12 cellular contexts compared by ENCODE assay signal in the genomic region with DNA sequence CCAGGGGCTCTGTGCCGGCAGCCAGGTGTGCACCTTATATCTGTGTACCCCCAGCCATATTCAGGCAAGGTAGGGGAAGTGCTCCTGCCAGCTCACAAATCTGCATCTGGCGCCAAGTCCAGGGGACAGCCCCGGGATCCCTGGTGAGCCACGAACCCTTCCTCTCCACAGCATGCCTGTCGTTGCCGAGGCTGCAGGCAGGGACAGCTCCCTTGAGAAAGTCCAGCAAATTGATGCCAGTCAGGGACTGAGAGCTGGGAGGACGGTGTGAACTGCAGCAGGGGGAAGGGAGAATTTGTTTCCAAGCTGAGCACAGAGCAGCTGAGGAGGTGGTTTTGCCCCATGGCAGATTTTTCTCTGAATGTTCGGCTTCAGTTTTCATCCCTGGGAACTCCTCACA. TPM values are rescaled to one million over a fixed set of nuclear protein-coding genes. Genes with fewer than 3 reads are reported as not detected.
DNase-seq lines count a peak whose midpoint lies in the region; ATAC-seq and TF ChIP-seq lines count a peak whose summit lies in the region.
"Had no signal": no experiment of that assay in that cellular context is flagged by ENCODE, and none has a peak within 500 bp of the region (broad histone marks: within the 10 kb centered on the region; RNA-seq: fewer than 3 reads in every experiment).

No MANE protein-coding gene starts in this region.

- H3K79me1 ChIP-seq in neuronal stem cell (ENCODE audit: low read depth, low read length): no peaks in the 10 kb centered on the region

- H2BK120ac ChIP-seq in neuronal stem cell (ENCODE audit: low read depth, low read length): no peak overlapping the region

- no peaks in the 10 kb centered on the region for H3K36me3 ChIP-seq in H7 (replicated peaks; ENCODE audit: control insufficient read depth, insufficient read depth, low read length)
- H3K36me3 ChIP-seq in hepatocyte (replicated peaks; ENCODE audit: insufficient read depth, low read depth): no peaks in the 10 kb centered on the region
- no peaks in the 10 kb centered on the region for H3K36me3 ChIP-seq in neuronal stem cell (replicated peaks in 1 of 2; ENCODE audit: control insufficient read depth in 2 of 2, insufficient read depth in 2 of 2, low read length in 2 of 2)

- H2BK5ac ChIP-seq in neuronal stem cell (ENCODE audit: low read length): no peak overlapping the region

- H2AFZ ChIP-seq in hepatocyte (no peak overlapping the region), neuronal stem cell (ENCODE audit: low read length) (peak overlapping the region; percentile 83)

- no peak overlapping the region for H2BK12ac ChIP-seq in neuronal stem cell (ENCODE audit: low read length)

- H3K23ac ChIP-seq in neuronal stem cell (ENCODE audit: low read depth, low read length, poor library complexity): no peak overlapping the region

- H4K91ac ChIP-seq in neuronal stem cell (ENCODE audit: low read depth, low read length, poor library complexity): peak overlapping the region; percentile 11

- no peaks in the 10 kb centered on the region for H3K4me1 Mint-ChIP-seq in natural killer cell treated with Interleukin-12 subunit alpha and Interleukin-12 subunit beta and Interleukin-15 and Interleukin-18, amount 100 ng/mL, for 72 hours (ENCODE audit: low read depth in 2 of 2)
- H3K4me1 Mint-ChIP-seq: CD4-positive, alpha-beta memory T cell had no signal

- peaks cover 0 to 4% of the 10 kb centered on the region in 2 donors for H3K27me3 Mint-ChIP-seq in natural killer cell treated with Interleukin-12 subunit alpha and Interleukin-12 subunit beta and Interleukin-15 and Interleukin-18, amount 100 ng/mL, for 72 hours

- no peak overlapping the region for H3K27ac Mint-ChIP-seq in natural killer cell treated with Interleukin-12 subunit alpha and Interleukin-12 subunit beta and Interleukin-15 and Interleukin-18, amount 100 ng/mL, for 72 hours
- H3K27ac Mint-ChIP-seq: activated T-helper 1 cell treated with anti-CD3 and anti-CD28 coated beads, Interleukin-12 subunit alpha, Interleukin-12 subunit beta, Interleukin-2, Interleukin-4 antibody, amounts not matched to agents 30 ng/mL and 10 ng/mL and 1 ng/mL, durations not matched to agents 14 hours and 24 hours and 36 hours; CD4-positive, alpha-beta memory T cell; T-helper 1 cell treated with Interleukin-12 subunit alpha and Interleukin-12 subunit beta and Interleukin-4 antibody, amounts not matched to agents 30 μg/mL and 1 μg/mL, for 36 hours had no signal

- H3K79me2 ChIP-seq in hepatocyte: peaks cover 31% of the 10 kb centered on the region

- no peak overlapping the region for H4K8ac ChIP-seq in neuronal stem cell (ENCODE audit: low read depth, low read length)

- no peaks in the 10 kb centered on the region for H3K4me1 ChIP-seq in hepatocyte (ENCODE audit: insufficient read depth)
- H3K4me1 ChIP-seq in neuronal stem cell (ENCODE audit: control insufficient read depth in 2 of 2, insufficient read depth in 1 of 2, low read depth in 1 of 2, low read length in 2 of 2): peaks cover 13 to 17% of the 10 kb centered on the region in 2 donors

- H3K36me3 Mint-ChIP-seq in natural killer cell treated with Interleukin-12 subunit alpha and Interleukin-12 subunit beta and Interleukin-15 and Interleukin-18, amount 100 ng/mL, for 72 hours: no peaks in the 10 kb centered on the region
- H3K36me3 Mint-ChIP-seq: CD4-positive, alpha-beta memory T cell had no signal

- peak overlapping the region; percentile 11 for H3K14ac ChIP-seq in neuronal stem cell (ENCODE audit: low read length)

- no peaks in the 10 kb centered on the region for H3K9me3 Mint-ChIP-seq in natural killer cell treated with Interleukin-12 subunit alpha and Interleukin-12 subunit beta and Interleukin-15 and Interleukin-18, amount 100 ng/mL, for 72 hours
- H3K9me3 Mint-ChIP-seq: activated T-helper 1 cell treated with anti-CD3 and anti-CD28 coated beads, Interleukin-12 subunit alpha, Interleukin-12 subunit beta, Interleukin-2, Interleukin-4 antibody, amounts not matched to agents 30 ng/mL and 10 ng/mL and 1 ng/mL, durations not matched to agents 14 hours and 24 hours and 36 hours; CD4-positive, alpha-beta memory T cell; neural crest cell; T-helper 1 cell treated with Interleukin-12 subunit alpha and Interleukin-12 subunit beta and Interleukin-4 antibody, amounts not matched to agents 30 μg/mL and 1 μg/mL, for 36 hours had no signal

- no peaks in the 10 kb centered on the region for H4K20me1 ChIP-seq in hepatocyte (ENCODE audit: insufficient read depth, poor library complexity, severe bottlenecking)

- no peaks in the 10 kb centered on the region for H3K9me3 ChIP-seq in hepatocyte (ENCODE audit: low read depth)
- no peaks in the 10 kb centered on the region for H3K9me3 ChIP-seq in neuronal stem cell (replicated peaks in 1 of 2; ENCODE audit: control insufficient read depth in 2 of 2, insufficient read depth in 1 of 2, low read depth in 1 of 2, low read length in 2 of 2)

- H3K18ac ChIP-seq in neuronal stem cell (ENCODE audit: low read length): peak overlapping the region; percentile 64

- WGBS in hepatocyte (ENCODE audit: low lambda C conversion rate, missing lambda C conversion rate): 19% methylated on average over 8 of the region's 8 CpGs
- WGBS in neuronal stem cell (ENCODE audit: extremely low coverage in 2 of 2, insufficient read length in 2 of 2, insufficient replicate concordance in 1 of 2), 2 donors: no CpG with 5 or more reads among the region's 8 CpGs

- no peak overlapping the region for H2BK15ac ChIP-seq in neuronal stem cell (ENCODE audit: low read length)

- no peak overlapping the region for H3K4me3 ChIP-seq in H7 (ENCODE audit: insufficient read depth, low read depth, low read length)
- H3K4me3 ChIP-seq in hepatocyte: peak overlapping the region; percentile 1
- H3K4me3 ChIP-seq in neuronal stem cell (ENCODE audit: low read length in 2 of 2): no peak overlapping the region

- H3K27me3 ChIP-seq in H7 (ENCODE audit: control insufficient read depth, insufficient read depth, low read length) (no peaks in the 10 kb centered on the region), hepatocyte (no peaks in the 10 kb centered on the region), neuronal stem cell (ENCODE audit: control insufficient read depth in 3 of 3, insufficient read depth in 3 of 3, low read depth in 1 of 3, low read length in 3 of 3) (peaks cover 0 to 20% (median 0%) of the 10 kb centered on the region in 3 experiments)

- H3K4ac ChIP-seq in neuronal stem cell (ENCODE audit: low read length): no peak overlapping the region

- H3K4me3 Mint-ChIP-seq in natural killer cell treated with Interleukin-12 subunit alpha and Interleukin-12 subunit beta and Interleukin-15 and Interleukin-18, amount 100 ng/mL, for 72 hours: no peak overlapping the region
- H3K4me3 Mint-ChIP-seq: activated T-helper 1 cell treated with anti-CD3 and anti-CD28 coated beads, Interleukin-12 subunit alpha, Interleukin-12 subunit beta, Interleukin-2, Interleukin-4 antibody, amounts not matched to agents 30 ng/mL and 10 ng/mL and 1 ng/mL, durations not matched to agents 14 hours and 24 hours and 36 hours; CD4-positive, alpha-beta memory T cell; neural crest cell; T-helper 1 cell treated with Interleukin-12 subunit alpha and Interleukin-12 subunit beta and Interleukin-4 antibody, amounts not matched to agents 30 μg/mL and 1 μg/mL, for 36 hours had no signal

- TF ChIP-seq CTCF in VCaP (conservative IDR thresholded peaks at IDR 0.05) (no peak), hepatocyte (IDR thresholded peaks at IDR 0.05; ENCODE audit: poor library complexity) (no peak)

- in situ Hi-C loops in ACHN (cut with HindIII; ENCODE audit: low pct_ligation_motif_present, low pct_unique_long_range_greater_than_20kb, low sequenced_read_pairs): no loop called here

- H3K4me2 ChIP-seq in hepatocyte (peak overlapping the region; percentile 73), neuronal stem cell (ENCODE audit: insufficient read depth, low read length, poor library complexity, severe bottlenecking) (no peak overlapping the region)

- H3K9ac ChIP-seq in neuronal stem cell (ENCODE audit: low read depth, low read length, poor library complexity): no peak overlapping the region

- no peaks in the 10 kb centered on the region for H3K9me2 ChIP-seq in hepatocyte (replicated peaks; ENCODE audit: insufficient read depth)

- no peak overlapping the region for H2AK5ac ChIP-seq in neuronal stem cell (ENCODE audit: low read depth, low read length)

- H3K27ac ChIP-seq in VCaP: peak overlapping the region; percentile 81
- peak overlapping the region; percentile 93 for H3K27ac ChIP-seq in hepatocyte
- H3K27ac ChIP-seq in neuronal stem cell (replicated peaks; ENCODE audit: low read length): no peak overlapping the region

- DNase-seq in H7: peak; percentile 37
- DNase-seq in hepatocyte (ENCODE audit: low spot score): peak; percentile 39
- DNase-seq in neuronal stem cell (ENCODE audit: low spot score): peak; percentile 12
- no peak for DNase-seq in natural killer cell treated with Interleukin-12 subunit alpha and Interleukin-12 subunit beta and Interleukin-15 and Interleukin-18, amount 100 ng/mL, for 72 hours (ENCODE audit: low spot score)
- DNase-seq in ACHN: no peak
- DNase-seq in GM19238 (ENCODE audit: insufficient read length, low spot score): no peak
- DNase-seq: activated CD4-positive, alpha-beta T cell treated with anti-CD3 and anti-CD28 coated beads, Interleukin-2, amount 50 U/mL, for 1 hour had no signal

- ATAC-seq in natural killer cell treated with Interleukin-12 subunit alpha and Interleukin-12 subunit beta and Interleukin-15 and Interleukin-18, amount 100 ng/mL, for 72 hours: no peak

RNA-seq across cellular contexts. Expression of a gene that starts 0.9 kb away (rescaled TPM):
- total RNA-seq in H7 (2014; rRNA removed; shearing (Covaris generic)): 0.14 and 0.33 TPM in 2 replicates
- total RNA-seq in hepatocyte: 39.9 and 51.6 TPM in 2 replicates
- 13.9 and 21.1 TPM in 2 replicates for polyA plus RNA-seq in hepatocyte
- 0.22 TPM for polyA plus RNA-seq in neuronal stem cell (2013, experiment 1 of 2)
- 0.24 TPM for polyA plus RNA-seq in neuronal stem cell (2013, experiment 2 of 2)
- not detected for total RNA-seq in natural killer cell treated with Interleukin-12 subunit alpha and Interleukin-12 subunit beta and Interleukin-15 and Interleukin-18, amount 100 ng/mL, for 72 hours
- total RNA-seq: activated T-helper 1 cell treated with anti-CD3 and anti-CD28 coated beads, Interleukin-12 subunit alpha, Interleukin-12 subunit beta, Interleukin-2, Interleukin-4 antibody, amounts not matched to agents 30 ng/mL and 10 ng/mL and 1 ng/mL, durations not matched to agents 14 hours and 24 hours and 36 hours; CD4-positive, alpha-beta memory T cell; neural crest cell had no signal
- polyA plus RNA-seq: CD4-positive, alpha-beta memory T cell had no signal

Comparison
In these comparisons a context has a peak if more than half of its experiments do, and no peak if none do; other contexts are left out.
1. DNase-seq: peak in H7 (single experiment), hepatocyte (single experiment) and neuronal stem cell (single experiment); none in natural killer cell treated with Interleukin-12 subunit alpha and Interleukin-12 subunit beta and Interleukin-15 and Interleukin-18, amount 100 ng/mL, for 72 hours (single experiment), ACHN (single experiment) and GM19238 (single experiment).
2. RNA of a gene that starts 0.9 kb away (total RNA-seq): 39.9 to 51.6 TPM in hepatocyte; not detected in natural killer cell treated with Interleukin-12 subunit alpha and Interleukin-12 subunit beta and Interleukin-15 and Interleukin-18, amount 100 ng/mL, for 72 hours and 0.14 to 0.33 TPM in H7; every median in the first group is over 10 times any median in the second.